Comparison of ENCODE assay signal across 29 cellular contexts in the genomic region with DNA sequence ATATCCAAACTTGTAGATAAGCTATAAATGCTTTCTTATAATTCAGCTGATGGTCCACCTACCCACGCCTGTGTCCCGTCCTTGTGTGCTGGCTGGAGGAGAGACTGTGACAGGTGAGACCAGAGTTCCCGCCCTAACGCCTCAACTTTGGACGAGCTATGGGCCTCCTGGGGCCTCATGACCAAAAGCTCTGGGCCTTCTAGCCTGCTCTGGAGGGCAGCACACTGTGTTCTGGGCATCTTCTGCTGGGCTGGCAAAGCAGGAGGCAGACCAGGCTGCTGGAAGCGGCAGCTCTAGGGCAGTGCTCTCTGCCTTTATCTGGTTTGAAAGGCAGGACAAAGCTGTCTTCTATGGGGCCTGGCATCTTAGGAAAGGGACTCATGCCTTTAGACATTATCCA. TPM values are rescaled to one million over a fixed set of nuclear protein-coding genes. Genes with fewer than 3 reads are reported as not detected.
"Had no signal": no experiment of that assay in that cellular context is flagged by ENCODE, and none has a peak within 500 bp of the region (broad histone marks: within the 10 kb centered on the region; RNA-seq: fewer than 3 reads in every experiment).

No MANE protein-coding gene starts in this region.

- H3K4me1 ChIP-seq: Peyer's patch had no signal

- H3K4me3 ChIP-seq: cardiac muscle cell, Peyer's patch had no signal

- H3K4me2 ChIP-seq: KMS-11 had no signal

- H3K9ac ChIP-seq: KMS-11 had no signal

- H3K36me3 Mint-ChIP-seq: activated naive CD8-positive, alpha-beta T cell treated with anti-CD3 and anti-CD28 coated beads for 36 hours had no signal

- DNase-seq: activated CD4-positive, alpha-beta T cell treated with anti-CD3 and anti-CD28 coated beads for 1 hour; activated CD4-positive, alpha-beta T cell treated with anti-CD3 and anti-CD28 coated beads for 48 hours; activated CD4-positive, CD25-positive, alpha-beta regulatory T cell; activated CD8-positive, alpha-beta T cell treated with anti-CD3 and anti-CD28 coated beads for 36 hours; activated effector memory CD4-positive, alpha-beta T cell treated with anti-CD3 and anti-CD28 coated beads, Interleukin-2, amount 50 U/mL, for 16 hours; activated naive CD4-positive, alpha-beta T cell; activated naive CD4-positive, alpha-beta T cell treated with anti-CD3 and anti-CD28 coated beads, Interleukin-2, amount 50 U/mL, for 16 hours; activated naive CD8-positive, alpha-beta T cell treated with anti-CD3 and anti-CD28 coated beads for 36 hours; activated T-cell treated with anti-CD3 and anti-CD28 coated beads, Interleukin-2, amount 50 U/mL, for 1 hour; activated T-cell treated with anti-CD3 and anti-CD28 coated beads, Interleukin-2, amount 50 U/mL, for 72 hours; amniotic stem cell; aorta; brain microvascular endothelial cell; MM.1S; MV-4-11; NCI-H1092; NCI-H1436 treated with DMSO at 0.1 percent for 48 hours; NCI-H1694 treated with DMSO at 0.1 percent for 48 hours; NCI-H2029; NCI-H345; NCI-H524 treated with DMSO at 0.1 percent for 48 hours; Peyer's patch; RPMI8226; T1000; WERI-Rb-1 had no signal

- H3K27ac ChIP-seq: brain microvascular endothelial cell, cardiac muscle cell, KMS-11, Peyer's patch, WERI-Rb-1 had no signal

- H3K36me3 ChIP-seq: brain microvascular endothelial cell, cardiac muscle cell, Peyer's patch, WERI-Rb-1 had no signal

- H3K4me3 Mint-ChIP-seq: activated CD8-positive, alpha-beta T cell treated with anti-CD3 and anti-CD28 coated beads for 36 hours; activated naive CD8-positive, alpha-beta T cell treated with anti-CD3 and anti-CD28 coated beads for 36 hours; activated T-cell treated with anti-CD3 and anti-CD28 coated beads, Interleukin-2, amount 50 U/mL, for 72 hours; activated T-helper 17 cell treated with anti-CD3 and anti-CD28 coated beads, Interleukin-2, amount 50 U/mL, for 72 hours had no signal

- H3K27me3 ChIP-seq: brain microvascular endothelial cell, cardiac muscle cell, Peyer's patch had no signal

- H3K9me3 ChIP-seq: Peyer's patch had no signal

- H3K27ac Mint-ChIP-seq: activated CD8-positive, alpha-beta T cell treated with anti-CD3 and anti-CD28 coated beads for 36 hours; activated naive CD8-positive, alpha-beta T cell treated with anti-CD3 and anti-CD28 coated beads for 36 hours; activated T-cell treated with anti-CD3 and anti-CD28 coated beads, Interleukin-2, amount 50 U/mL, for 72 hours; activated T-helper 17 cell treated with anti-CD3 and anti-CD28 coated beads, Interleukin-2, amount 50 U/mL, for 72 hours had no signal

- H3K4me1 Mint-ChIP-seq: activated naive CD8-positive, alpha-beta T cell treated with anti-CD3 and anti-CD28 coated beads for 36 hours; activated T-helper 17 cell treated with anti-CD3 and anti-CD28 coated beads, Interleukin-2, amount 50 U/mL, for 72 hours had no signal

- H3K9me3 Mint-ChIP-seq: activated CD8-positive, alpha-beta T cell treated with anti-CD3 and anti-CD28 coated beads for 36 hours; activated naive CD8-positive, alpha-beta T cell treated with anti-CD3 and anti-CD28 coated beads for 36 hours; activated T-cell treated with anti-CD3 and anti-CD28 coated beads, Interleukin-2, amount 50 U/mL, for 72 hours; activated T-helper 17 cell treated with anti-CD3 and anti-CD28 coated beads, Interleukin-2, amount 50 U/mL, for 72 hours had no signal

- ATAC-seq: activated CD8-positive, alpha-beta T cell treated with anti-CD3 and anti-CD28 coated beads for 36 hours; activated T-cell treated with anti-CD3 and anti-CD28 coated beads, Interleukin-2, amount 50 U/mL, for 72 hours; activated T-helper 17 cell treated with anti-CD3 and anti-CD28 coated beads, Interleukin-2, amount 50 U/mL, for 72 hours; Right ventricle myocardium inferior had no signal

RNA-seq across cellular contexts. Expression of a gene that starts 26.0 kb away (rescaled TPM):
- total RNA-seq: cardiac muscle cell had no signal
- polyA plus RNA-seq: cardiac muscle cell had no signal
